32 cellular contexts compared by ENCODE assay signal in genomic region chr15:96783746-96784145, GRCh38.
"Had no signal": no experiment of that assay in that cellular context is flagged by ENCODE, and none has a peak within 500 bp of the region (broad histone marks: within the 10 kb centered on the region; RNA-seq: fewer than 3 reads in every experiment).

No MANE protein-coding gene starts in this region.

- DNase-seq: activated effector memory CD4-positive, alpha-beta T cell treated with anti-CD3 and anti-CD28 coated beads, Interleukin-2, amount 50 U/mL, for 16 hours; activated effector memory CD4-positive, alpha-beta T cell treated with Interleukin-2 at 50 U/mL for 16 hours; activated gamma-delta T cell; activated gamma-delta T cell treated with Interleukin-2 at 50 U/mL for 16 hours; activated naive CD4-positive, alpha-beta T cell; activated naive CD4-positive, alpha-beta T cell treated with anti-CD3 and anti-CD28 coated beads for 36 hours; activated naive CD4-positive, alpha-beta T cell treated with anti-CD3 and anti-CD28 coated beads, Interleukin-2, amount 10 ng/mL, durations not matched to agents 7 days and 5 days; activated naive CD4-positive, alpha-beta T cell treated with anti-CD3 and anti-CD28 coated beads, Interleukin-2, amount 50 U/mL, for 16 hours; activated naive CD4-positive, alpha-beta T cell treated with Interleukin-2 at 50 U/mL for 16 hours; activated naive CD8-positive, alpha-beta T cell treated with anti-CD3 and anti-CD28 coated beads for 36 hours; activated naive CD8-positive, alpha-beta T cell treated with anti-CD3 and anti-CD28 coated beads, Interleukin-2, amount 10 ng/mL, durations not matched to agents 7 days and 5 days; activated naive CD8-positive, alpha-beta T cell treated with anti-CD3 and anti-CD28 coated beads, Interleukin-2, amount 50 U/mL, for 24 hours; activated T-cell treated with anti-CD3 and anti-CD28 coated beads for 4 hours; activated T-cell treated with anti-CD3 and anti-CD28 coated beads, Interleukin-2, amount 50 U/mL, for 1 hour; activated T-cell treated with anti-CD3 and anti-CD28 coated beads, Interleukin-2, amount 50 U/mL, for 24 hours; activated T-cell treated with anti-CD3 and anti-CD28 coated beads, Interleukin-2, amount 50 U/mL, for 4 hours; activated T-cell treated with anti-CD3 and anti-CD28 coated beads, Interleukin-2, amount 50 U/mL, for 48 hours; activated T-cell treated with anti-CD3 and anti-CD28 coated beads, Interleukin-2, amount 50 U/mL, for 72 hours; adrenal gland; amniotic stem cell; amygdala; anterior cingulate cortex; aorta; body of pancreas; brain microvascular endothelial cell; central memory CD4-positive, alpha-beta T cell; cerebellar nuclear complex had no signal

- H3K27ac ChIP-seq: adrenal gland, ascending aorta, body of pancreas, brain microvascular endothelial cell, breast epithelium, cardiac muscle cell had no signal

- ATAC-seq: activated naive CD4-positive, alpha-beta T cell treated with anti-CD3 and anti-CD28 coated beads, Interleukin-2, amount 50 U/mL, for 72 hours; activated naive CD8-positive, alpha-beta T cell treated with anti-CD3 and anti-CD28 coated beads, Interleukin-2, amount 50 U/mL, for 24 hours; activated T-cell treated with anti-CD3 and anti-CD28 coated beads, Interleukin-2, amount 50 U/mL, for 4 hours; activated T-cell treated with anti-CD3 and anti-CD28 coated beads, Interleukin-2, amount 50 U/mL, for 72 hours; activated T-helper 17 cell treated with anti-CD3 and anti-CD28 coated beads, Interleukin-2, amount 50 U/mL, for 72 hours; body of pancreas had no signal

- H3K9me3 ChIP-seq: adrenal gland, ascending aorta, body of pancreas, breast epithelium had no signal

- H3K4me1 ChIP-seq: adrenal gland, ascending aorta, body of pancreas, breast epithelium had no signal

- H3K36me3 ChIP-seq: adrenal gland, ascending aorta, brain microvascular endothelial cell, breast epithelium, cardiac muscle cell had no signal

- H3K4me3 ChIP-seq: adrenal gland, ascending aorta, body of pancreas, breast epithelium, cardiac muscle cell had no signal

- H3K27me3 ChIP-seq: adrenal gland, ascending aorta, body of pancreas, brain microvascular endothelial cell, breast epithelium, cardiac muscle cell had no signal
